ENCODE assay signal across 18 cellular contexts in the genomic region with DNA sequence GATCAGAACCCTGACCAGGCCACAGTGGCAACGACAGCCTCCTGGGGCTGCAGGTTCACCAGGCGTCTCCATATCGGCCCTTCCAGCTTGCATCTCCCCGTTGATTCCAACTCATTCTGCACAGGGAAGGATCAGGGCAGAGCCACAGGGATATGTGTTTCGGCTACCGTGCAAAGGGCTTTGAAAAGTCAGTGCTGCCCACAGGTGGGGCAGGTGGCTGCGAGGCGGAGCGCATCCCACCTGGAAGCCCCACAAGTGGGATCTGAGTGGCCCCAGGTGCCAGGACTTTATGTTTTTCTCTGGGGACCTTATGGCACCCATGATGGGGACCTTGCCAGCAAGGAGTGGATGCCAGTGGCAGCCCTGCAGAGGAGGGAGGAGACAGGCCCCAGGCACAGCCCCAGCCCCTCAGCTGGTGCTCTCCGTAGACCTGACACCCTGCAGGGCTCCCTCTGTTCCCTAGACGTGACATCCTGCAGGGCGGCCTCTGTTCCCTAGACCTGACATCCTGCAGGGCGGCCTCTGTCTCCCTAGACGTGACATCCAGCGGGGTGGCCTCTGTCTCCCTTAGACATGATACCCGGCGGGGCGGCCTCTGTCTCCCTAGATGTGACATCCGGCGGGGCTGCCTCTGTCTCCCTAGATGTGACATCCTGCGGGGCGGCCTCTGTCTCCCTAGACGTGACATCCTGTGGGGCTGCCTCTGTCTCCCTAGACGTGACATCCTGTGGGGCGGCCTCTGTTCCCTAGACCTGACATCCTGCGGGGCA.
DNase-seq lines count a peak whose midpoint lies in the region; ATAC-seq and TF ChIP-seq lines count a peak whose summit lies in the region.
"Had no signal": no experiment of that assay in that cellular context is flagged by ENCODE, and none has a peak within 500 bp of the region (broad histone marks: within the 10 kb centered on the region; RNA-seq: fewer than 3 reads in every experiment).

No MANE protein-coding gene starts in this region.

- DNase-seq in left cardiac atrium = peak; percentile 21
- no peak for DNase-seq in right atrium auricular region (ENCODE audit: low spot score)
- peak; percentile 44 for DNase-seq in endodermal cell
- peak; percentile 68 for DNase-seq in posterior vena cava (ENCODE audit: low spot score)
- no peak for DNase-seq in DMS153 treated with DMSO at 0.1 percent for 48 hours (lab: John Stamatoyannopoulos, UW; ENCODE audit: unreplicated experiment)
- DNase-seq in AG20443 (ENCODE audit: low spot score) = no peak
- DNase-seq: COR-L47, DMS79 treated with DMSO at 0.1 percent for 48 hours, NCI-H1092 treated with DMSO at 0.1 percent for 48 hours, NCI-H1436 treated with DMSO at 0.1 percent for 48 hours, NCI-H1930, NCI-H2227 treated with DMSO at 0.1 percent for 48 hours had no signal

- H3K27me3 Mint-ChIP-seq in endodermal cell (ENCODE audit: insufficient read depth) = no peaks in the 10 kb centered on the region
- H3K27me3 Mint-ChIP-seq: B cell; CD4-positive, alpha-beta T cell had no signal

- 93 to 94% methylated on average over 25 to 26 of the region's 26 CpGs for WGBS in endodermal cell (ENCODE audit: insufficient coverage in 1 of 2, insufficient read length in 1 of 2), 2 experiments

- H3K27ac ChIP-seq in right atrium auricular region (no peak overlapping the region), endodermal cell (ENCODE audit: low read depth, low read length) (no peak overlapping the region)
- H3K27ac ChIP-seq in BLaER1 treated with 17β-estradiol and CSF1 and Interleukin-3, amounts not matched to agents 10 nM and 100 nM = no peak overlapping the region
- H3K27ac ChIP-seq: KMS-11 had no signal

- no peaks in the 10 kb centered on the region for H3K36me3 Mint-ChIP-seq in endodermal cell (ENCODE audit: low read depth)

- peaks cover 94 to 100% (median 98%) of the 10 kb centered on the region in 11 experiments for H4K20me1 ChIP-seq in BLaER1 treated with 17β-estradiol and CSF1 and Interleukin-3, amounts not matched to agents 10 nM and 100 nM

- intact Hi-C loops in left cardiac atrium (cut with DNase I) (no loop called here), posterior vena cava (cut with DNase I) (no loop called here)

- H3K36me3 ChIP-seq in right atrium auricular region (no peaks in the 10 kb centered on the region), endodermal cell (ENCODE audit: control insufficient read depth, insufficient read depth, low read length) (no peaks in the 10 kb centered on the region)
- peaks cover 0 to 19% (median 0%) of the 10 kb centered on the region in 11 experiments; a peak in 4 of 22 replicates for H3K36me3 ChIP-seq in BLaER1 treated with 17β-estradiol and CSF1 and Interleukin-3, amounts not matched to agents 10 nM and 100 nM

- TF ChIP-seq CTCF in right atrium auricular region (IDR thresholded peaks at IDR 0.05) (no peak), endodermal cell (conservative IDR thresholded peaks at IDR 0.05) (no peak)

- no peak overlapping the region for H3K4me3 Mint-ChIP-seq in endodermal cell
- H3K4me3 Mint-ChIP-seq: B cell; CD4-positive, alpha-beta T cell had no signal

- no peaks in the 10 kb centered on the region for H3K27me3 ChIP-seq in right atrium auricular region
- peaks cover 21 to 51% (median 26%) of the 10 kb centered on the region in 11 experiments for H3K27me3 ChIP-seq in BLaER1 treated with 17β-estradiol and CSF1 and Interleukin-3, amounts not matched to agents 10 nM and 100 nM
- no peaks in the 10 kb centered on the region for H3K27me3 ChIP-seq in endodermal cell (ENCODE audit: control insufficient read depth, insufficient read depth, low read length, poor library complexity, severe bottlenecking)

- no peaks in the 10 kb centered on the region for H3K4me1 ChIP-seq in right atrium auricular region
- peaks cover 36 to 99% (median 91%) of the 10 kb centered on the region in 10 experiments for H3K4me1 ChIP-seq in BLaER1 treated with 17β-estradiol and CSF1 and Interleukin-3, amounts not matched to agents 10 nM and 100 nM
- H3K4me1 ChIP-seq in endodermal cell (ENCODE audit: control insufficient read depth, insufficient read depth, low read length) = no peaks in the 10 kb centered on the region

- H3K9me3 ChIP-seq in right atrium auricular region (no peaks in the 10 kb centered on the region), endodermal cell (ENCODE audit: control insufficient read depth, low read length) (no peaks in the 10 kb centered on the region)
- H3K9me3 ChIP-seq in BLaER1 treated with 17β-estradiol and CSF1 and Interleukin-3, amounts not matched to agents 10 nM and 100 nM (replicated peaks in 1 of 11) = peaks cover 0 to 13% (median 0%) of the 10 kb centered on the region in 11 experiments; a peak in 6 of 22 replicates

- peaks cover 5% of the 10 kb centered on the region for H3K4me1 Mint-ChIP-seq in endodermal cell

- H3K9me3 Mint-ChIP-seq in endodermal cell = no peaks in the 10 kb centered on the region
- H3K9me3 Mint-ChIP-seq: CD4-positive, alpha-beta T cell had no signal

- no peak for ATAC-seq in left cardiac atrium
- no peak for ATAC-seq in activated CD4-positive, CD25-positive, alpha-beta regulatory T cell treated with anti-CD3 and anti-CD28 coated beads, Interleukin-2, amount 50 U/mL, for 24 hours
- ATAC-seq: Panc1 had no signal

- peak overlapping the region in 8 of 11 experiments; percentile 25 to 94 (median 70); a peak in 14 of 22 replicates for H3K4me2 ChIP-seq in BLaER1 treated with 17β-estradiol and CSF1 and Interleukin-3, amounts not matched to agents 10 nM and 100 nM
- H3K4me2 ChIP-seq: KMS-11 had no signal

- H3K4me3 ChIP-seq in right atrium auricular region (no peak overlapping the region), endodermal cell (ENCODE audit: low read length) (no peak overlapping the region)
- no peak overlapping the region for H3K4me3 ChIP-seq in BLaER1 treated with 17β-estradiol and CSF1 and Interleukin-3, amounts not matched to agents 10 nM and 100 nM

- no peak overlapping the region for H3K27ac Mint-ChIP-seq in endodermal cell
- H3K27ac Mint-ChIP-seq: B cell had no signal

- H3K9ac ChIP-seq in BLaER1 treated with 17β-estradiol and CSF1 and Interleukin-3, amounts not matched to agents 10 nM and 100 nM = 0 out of 22 replicates have a peak overlapping the region, but pooled peaks of 1 of the 11 experiments have one; percentile 4
- no peak overlapping the region for H3K9ac ChIP-seq in endodermal cell (ENCODE audit: extremely low read depth, low read length, poor library complexity, severe bottlenecking)
- H3K9ac ChIP-seq: KMS-11 had no signal

Comparison
In these comparisons a context has a peak if more than half of its experiments do, and no peak if none do; other contexts are left out.
1. DNase-seq: peak in left cardiac atrium (single experiment), endodermal cell (single experiment) and posterior vena cava (single experiment); none in right atrium auricular region (single experiment), DMS153 treated with DMSO at 0.1 percent for 48 hours (single experiment) and AG20443 (single experiment).